ENCODE assay signal across 14 cellular contexts in the genomic region with DNA sequence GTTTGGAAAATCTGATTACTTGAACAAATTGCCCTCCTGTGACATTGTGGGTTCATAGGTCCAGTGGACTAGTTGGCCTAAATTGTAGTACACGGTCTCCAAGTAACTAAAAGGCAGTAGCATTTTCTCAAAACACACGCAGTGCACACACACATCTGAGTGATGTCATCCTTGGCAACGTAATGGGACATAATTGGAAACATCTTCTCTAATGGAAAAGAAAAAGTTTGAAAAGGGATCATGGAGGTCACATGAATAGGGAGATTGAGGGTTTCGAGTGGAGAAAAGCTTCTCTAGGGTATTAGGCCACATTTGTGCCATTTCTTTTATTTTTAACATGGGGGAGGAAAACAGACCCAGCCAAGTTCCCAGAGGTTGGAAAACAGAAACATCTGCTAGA.
DNase-seq lines count a peak whose midpoint lies in the region; ATAC-seq and TF ChIP-seq lines count a peak whose summit lies in the region.
"Had no signal": no experiment of that assay in that cellular context is flagged by ENCODE, and none has a peak within 500 bp of the region (broad histone marks: within the 10 kb centered on the region; RNA-seq: fewer than 3 reads in every experiment).

No MANE protein-coding gene starts in this region.

- no peaks in the 10 kb centered on the region for H3K36me3 ChIP-seq in right atrium auricular region
- peaks cover 0 to 5% (median 2%) of the 10 kb centered on the region in 4 donors for H3K36me3 ChIP-seq in stomach

- intact Hi-C loops in stomach (cut with DNase I; ENCODE audit: low total_unique reads): no loop called here
- intact Hi-C loops in activated CD4-positive, alpha-beta T cell treated with anti-CD3 and anti-CD28 coated beads, Interleukin-2, amount 10 ng/mL, durations not matched to agents 24 days and 14 days (cut with micrococcal nuclease): no loop called here

- TF ChIP-seq CTCF in astrocyte of the spinal cord (IDR thresholded peaks at IDR 0.05; ENCODE audit: low read depth, low read length) (no peak), right atrium auricular region (IDR thresholded peaks at IDR 0.05) (no peak), stomach (IDR thresholded peaks at IDR 0.05) (no peak)

- no peak overlapping the region for H3K4me3 Mint-ChIP-seq in activated CD4-positive, alpha-beta T cell treated with anti-CD3 and anti-CD28 coated beads, Interleukin-2, amount 10 ng/mL, durations not matched to agents 24 days and 14 days
- H3K4me3 Mint-ChIP-seq: stimulated activated memory B cell treated with anti-CD40 and anti-IgM and Interleukin-4, amounts not matched to agents 10 μg/mL and 1 μg/mL and 100 μg/mL, for 72 hours had no signal

- no peak overlapping the region for H3K4me3 ChIP-seq in astrocyte of the spinal cord (ENCODE audit: low read depth, low read length)
- H3K4me3 ChIP-seq in right atrium auricular region: no peak overlapping the region
- H3K4me3 ChIP-seq in stomach: no peak overlapping the region

- WGBS in stomach, 5 donors: 46 to 76% (median 74%) methylated on average over 4 of the region's 4 CpGs

- H3K36me3 Mint-ChIP-seq in activated CD4-positive, alpha-beta T cell treated with anti-CD3 and anti-CD28 coated beads, Interleukin-2, amount 10 ng/mL, durations not matched to agents 24 days and 14 days (ENCODE audit: low read depth): peaks cover 26% of the 10 kb centered on the region

- H3K27me3 ChIP-seq in right atrium auricular region (no peaks in the 10 kb centered on the region), stomach (no peaks in the 10 kb centered on the region)

- in situ Hi-C loops in astrocyte of the spinal cord (cut with HindIII; ENCODE audit: low sequenced_read_pairs): no loop called here

- no peaks in the 10 kb centered on the region for H3K27me3 Mint-ChIP-seq in activated CD4-positive, alpha-beta T cell treated with anti-CD3 and anti-CD28 coated beads, Interleukin-2, amount 10 ng/mL, durations not matched to agents 24 days and 14 days
- H3K27me3 Mint-ChIP-seq: stimulated activated memory B cell treated with anti-CD40 and anti-IgM and Interleukin-4, amounts not matched to agents 10 μg/mL and 1 μg/mL and 100 μg/mL, for 72 hours had no signal

- TF ChIP-seq POLR2A in stomach (IDR thresholded peaks at IDR 0.05): no peak

- peak; percentile 56 for DNase-seq in EL
- DNase-seq in astrocyte of the spinal cord (ENCODE audit: low read depth, low spot score): peak; percentile 61
- no peak for DNase-seq in right atrium auricular region (ENCODE audit: low spot score)
- no peak for DNase-seq in stomach
- DNase-seq in UCSD-AML1 (lab: John Stamatoyannopoulos, UW; ENCODE audit: unreplicated experiment): no peak
- no peak for DNase-seq in ureter (ENCODE audit: low spot score)
- no peak for DNase-seq in activated CD4-positive, alpha-beta T cell treated with anti-CD3 and anti-CD28 coated beads, Interleukin-2, amount 10 ng/mL, durations not matched to agents 24 days and 14 days
- DNase-seq: central memory CD4-positive, alpha-beta T cell; DMS79 treated with DMSO at 0.1 percent for 48 hours; NCI-H187; stimulated activated CD4-positive, alpha-beta T cell treated with anti-CD3 and anti-CD28 coated beads, Interleukin-15, amount 100 ng/mL, for 24 hours; T-helper 9 cell had no signal

- no peaks in the 10 kb centered on the region for H3K9me3 Mint-ChIP-seq in activated CD4-positive, alpha-beta T cell treated with anti-CD3 and anti-CD28 coated beads, Interleukin-2, amount 10 ng/mL, durations not matched to agents 24 days and 14 days
- H3K9me3 Mint-ChIP-seq: stimulated activated memory B cell treated with anti-CD40 and anti-IgM and Interleukin-4, amounts not matched to agents 10 μg/mL and 1 μg/mL and 100 μg/mL, for 72 hours had no signal

- no peak for TF ChIP-seq EP300 in stomach (IDR thresholded peaks at IDR 0.05)

- peaks cover 0 to 57% of the 10 kb centered on the region in 2 donors for H3K4me1 ChIP-seq in right atrium auricular region
- peaks cover 0 to 64% (median 20%) of the 10 kb centered on the region in 4 donors for H3K4me1 ChIP-seq in stomach

- peaks cover 29% of the 10 kb centered on the region for H3K4me1 Mint-ChIP-seq in activated CD4-positive, alpha-beta T cell treated with anti-CD3 and anti-CD28 coated beads, Interleukin-2, amount 10 ng/mL, durations not matched to agents 24 days and 14 days

- H3K27ac Mint-ChIP-seq in activated CD4-positive, alpha-beta T cell treated with anti-CD3 and anti-CD28 coated beads, Interleukin-2, amount 10 ng/mL, durations not matched to agents 24 days and 14 days: no peak overlapping the region

- no peak for ATAC-seq in GM18519 (IDR thresholded peaks at IDR 0.05; ENCODE audit: low FRiP score, unreplicated experiment)
- ATAC-seq: stimulated activated memory B cell treated with anti-CD40 and anti-IgM and Interleukin-4, amounts not matched to agents 10 μg/mL and 1 μg/mL and 100 μg/mL, for 72 hours had no signal

- peak overlapping the region; percentile 46 to 58 for H3K27ac ChIP-seq in right atrium auricular region
- peak overlapping the region in 4 of 5 donors; percentile 1 to 65 (median 38) for H3K27ac ChIP-seq in stomach

- H3K9me3 ChIP-seq in right atrium auricular region (no peaks in the 10 kb centered on the region), stomach (no peaks in the 10 kb centered on the region)

Comparison
In these comparisons a context has a peak if more than half of its experiments do, and no peak if none do; other contexts are left out.
1. DNase-seq: peak in EL (single experiment) and astrocyte of the spinal cord (single experiment); none in right atrium auricular region (single experiment), stomach (single experiment), UCSD-AML1 (single experiment), ureter (single experiment) and activated CD4-positive, alpha-beta T cell treated with anti-CD3 and anti-CD28 coated beads, Interleukin-2, amount 10 ng/mL, durations not matched to agents 24 days and 14 days (single experiment).